ENCODE assay signal across 7 cellular contexts in the genomic region with DNA sequence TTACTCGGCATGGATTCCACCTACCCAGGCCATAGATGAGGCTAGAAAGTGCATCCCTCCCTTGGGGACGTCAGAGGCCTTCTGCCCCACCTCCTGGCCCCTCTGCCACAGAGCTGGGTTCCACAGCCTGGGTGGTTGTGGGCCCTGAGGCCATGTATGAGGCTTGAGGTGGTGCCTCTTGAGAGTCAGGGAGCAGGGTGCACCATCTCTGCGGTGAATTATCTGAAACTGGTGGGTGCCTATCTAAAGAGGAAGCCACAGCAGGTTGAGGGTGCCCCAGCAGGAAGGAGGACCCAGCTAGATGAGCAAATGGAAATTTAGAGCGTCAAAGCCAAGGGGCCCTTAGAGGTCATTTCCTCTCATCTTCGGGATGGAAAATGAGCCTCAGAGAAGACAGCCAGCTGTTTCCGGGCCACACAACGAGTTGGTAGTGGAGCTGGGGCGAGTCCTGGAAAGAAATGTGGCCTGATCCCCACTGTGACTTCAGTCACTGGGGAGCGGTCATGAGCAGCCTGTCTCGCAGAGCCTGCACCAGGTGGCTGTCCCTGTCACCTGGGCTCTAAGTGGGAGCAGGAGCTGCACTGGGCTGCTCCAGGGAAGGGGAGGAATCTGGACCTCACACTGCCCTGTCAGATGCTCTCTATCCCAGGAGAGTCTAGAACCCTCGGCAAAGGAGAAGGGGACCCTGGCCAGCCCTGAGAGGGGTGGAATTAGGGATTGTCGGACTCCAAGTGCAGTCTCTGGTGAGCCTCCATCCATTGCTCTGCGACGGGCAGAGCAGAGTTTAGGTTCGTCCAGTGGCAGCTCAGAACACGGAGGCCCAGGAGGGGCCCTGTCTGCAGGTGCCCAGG. TPM values are rescaled to one million over a fixed set of nuclear protein-coding genes. Genes with fewer than 3 reads are reported as not detected.
DNase-seq lines count a peak whose midpoint lies in the region; ATAC-seq, FAIRE-seq and TF ChIP-seq lines count a peak whose summit lies in the region.

No MANE protein-coding gene starts in this region.

- peak in 1 of 11 experiments; percentile 11 for TF ChIP-seq CTCF in spleen (IDR thresholded peaks at IDR 0.05 in 8 of 11, conservative IDR thresholded peaks at IDR 0.05 in 3 of 11)

- no peaks in the 10 kb centered on the region for H3K27me3 ChIP-seq in spleen (replicated peaks in 1 of 7)

- TF ChIP-seq POLR2A in erythroblast (IDR thresholded peaks at IDR 0.05; ENCODE audit: low read length) (peak; percentile 22), spleen (IDR thresholded peaks at IDR 0.05) (peak in 2 of 3 donors; percentile 42 to 47)

- ATAC-seq in GM19455 (IDR thresholded peaks at IDR 0.05; ENCODE audit: unreplicated experiment) (peak; percentile 45), HG03565 (IDR thresholded peaks at IDR 0.05; ENCODE audit: unreplicated experiment) (peak; percentile 42)

- H3K36me3 ChIP-seq in spleen = peaks cover 0 to 31% (median 2%) of the 10 kb centered on the region in 6 donors

- intact Hi-C loops in spleen (cut with DNase I; ENCODE audit: low total_unique reads) = no loop called here

- H3K27ac ChIP-seq in spleen = peak overlapping the region; percentile 50 to 96 (median 92)

- H3K4me1 ChIP-seq in spleen = peaks cover 72 to 99% (median 91%) of the 10 kb centered on the region in 6 donors

- peak overlapping the region in 1 of 8 donors; percentile 60 for H3K4me3 ChIP-seq in spleen

- no peaks in the 10 kb centered on the region for H3K9me3 ChIP-seq in spleen

- DNase-seq in activated CD4-positive, alpha-beta T cell treated with anti-CD3 and anti-CD28 coated beads, Interleukin-2, amount 50 U/mL, for 24 hours (ENCODE audit: low read depth in 1 of 2, low spot score in 1 of 2) = peak; percentile 60 to 80
- peak; percentile 56 to 71 for DNase-seq in erythroblast (lab: John Stamatoyannopoulos, UW)
- DNase-seq in spleen = peak; percentile 92
- no peak for DNase-seq in iPS-NIHi7 (ENCODE audit: extremely low spot score)
- DNase-seq in RCC 7860 (ENCODE audit: low spot score) = no peak

- WGBS in spleen, 5 donors = 35 to 42% (median 39%) methylated on average over 14 to 16 of the region's 16 CpGs

- no peak for FAIRE-seq in RCC 7860 (lab: Jason Lieb, UNC)

RNA-seq across cellular contexts. Expression of gene ADORA2A, which starts 7.3 kb away (rescaled TPM):
- 10 to 100 TPM; 15.8 to 31.1 (median 25.2) TPM for total RNA-seq in spleen
- 10 to 100 TPM in 2 of 3 donors, 1 to 10 TPM in 1; 8.3 to 14.8 (median 14.2) TPM for polyA plus RNA-seq in spleen

Comparison
In these comparisons a context has a peak if more than half of its experiments do, and no peak if none do; other contexts are left out.
1. DNase-seq: peak in activated CD4-positive, alpha-beta T cell treated with anti-CD3 and anti-CD28 coated beads, Interleukin-2, amount 50 U/mL, for 24 hours (2 of 2), erythroblast (2 of 2) and spleen (single experiment); none in iPS-NIHi7 (single experiment) and RCC 7860 (single experiment).